Comparison of ENCODE assay signal across 12 cellular contexts in the genomic region with DNA sequence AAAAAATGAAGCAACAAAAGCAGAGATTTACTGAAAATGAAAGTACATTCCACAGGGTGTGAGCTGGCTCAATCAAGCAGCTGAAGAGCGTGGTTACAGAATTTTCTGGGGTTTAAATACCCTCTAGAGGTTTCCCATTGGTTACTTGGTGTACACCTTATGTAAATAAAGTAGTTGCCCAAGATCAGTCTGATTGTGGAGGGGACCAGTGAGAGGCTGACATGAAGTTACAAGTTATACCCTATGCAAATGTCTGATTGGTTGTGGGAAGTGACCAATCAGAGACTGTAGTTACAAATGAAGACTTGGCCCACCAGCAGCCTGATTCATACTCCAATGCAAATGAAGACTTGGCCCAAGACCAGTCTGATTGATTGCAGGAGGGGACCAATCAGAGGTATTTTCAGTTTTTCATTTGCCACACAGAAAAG. TPM values are rescaled to one million over a fixed set of nuclear protein-coding genes. Genes with fewer than 3 reads are reported as not detected.
DNase-seq lines count a peak whose midpoint lies in the region; ATAC-seq, FAIRE-seq and TF ChIP-seq lines count a peak whose summit lies in the region.
"Had no signal": no experiment of that assay in that cellular context is flagged by ENCODE, and none has a peak within 500 bp of the region (broad histone marks: within the 10 kb centered on the region; RNA-seq: fewer than 3 reads in every experiment).

No MANE protein-coding gene starts in this region.

- no peaks in the 10 kb centered on the region for H3K79me2 ChIP-seq in fibroblast of lung (ENCODE audit: control insufficient read depth, insufficient read depth, low read length)

- POLR2A ChIA-PET in activated CD4-positive, alpha-beta T cell treated with anti-CD3 and anti-CD28 coated beads for 36 hours (lab: Charles Lee), result no interaction called here

- no peak overlapping the region for H3K27ac Mint-ChIP-seq in activated CD4-positive, alpha-beta T cell treated with anti-CD3 and anti-CD28 coated beads for 36 hours
- no peak overlapping the region for H3K27ac Mint-ChIP-seq in stimulated activated effector memory CD8-positive, alpha-beta T cell treated with anti-CD3 and anti-CD28 coated beads, Interleukin-12 subunit alpha, Interleukin-12 subunit beta, amount 100 ng/mL, for 72 hours
- H3K27ac Mint-ChIP-seq: neural progenitor cell had no signal

- H4K20me1 ChIP-seq in fibroblast of lung (ENCODE audit: control insufficient read depth, extremely low read depth, insufficient read depth, low read length), result no peaks in the 10 kb centered on the region

- H3K4me3 ChIP-seq in fibroblast of lung (replicated peaks in 1 of 4; ENCODE audit: control extremely low read depth in 1 of 4, insufficient read depth in 1 of 4, low read depth in 3 of 4, low read length in 4 of 4), result no peak overlapping the region
- H3K4me3 ChIP-seq: A549, neural progenitor cell had no signal

- no peak overlapping the region for H3K4me3 Mint-ChIP-seq in activated CD4-positive, alpha-beta T cell treated with anti-CD3 and anti-CD28 coated beads for 36 hours
- H3K4me3 Mint-ChIP-seq in stimulated activated effector memory CD8-positive, alpha-beta T cell treated with anti-CD3 and anti-CD28 coated beads, Interleukin-12 subunit alpha, Interleukin-12 subunit beta, amount 100 ng/mL, for 72 hours, result no peak overlapping the region
- H3K4me3 Mint-ChIP-seq: neural progenitor cell had no signal

- FAIRE-seq in RCC 7860 (lab: Jason Lieb, UNC), result no peak
- FAIRE-seq: A549 had no signal

- intact Hi-C loops in activated CD4-positive, alpha-beta T cell treated with anti-CD3 and anti-CD28 coated beads for 36 hours (cut with DNase I, micrococcal nuclease), result no loop called here

- CTCF ChIA-PET in activated CD4-positive, alpha-beta T cell treated with anti-CD3 and anti-CD28 coated beads for 36 hours (lab: Charles Lee), result no interaction called here

- no peaks in the 10 kb centered on the region for H3K27me3 ChIP-seq in fibroblast of lung (ENCODE audit: control insufficient read depth, insufficient read depth, low read length)
- H3K27me3 ChIP-seq: neural progenitor cell had no signal

- peaks cover 2% of the 10 kb centered on the region for H3K4me1 Mint-ChIP-seq in activated CD4-positive, alpha-beta T cell treated with anti-CD3 and anti-CD28 coated beads for 36 hours
- H3K4me1 Mint-ChIP-seq in stimulated activated effector memory CD8-positive, alpha-beta T cell treated with anti-CD3 and anti-CD28 coated beads, Interleukin-12 subunit alpha, Interleukin-12 subunit beta, amount 100 ng/mL, for 72 hours, result peaks cover 5% of the 10 kb centered on the region
- H3K4me1 Mint-ChIP-seq: neural progenitor cell had no signal

- peak overlapping the region; percentile 10 for H2AFZ ChIP-seq in fibroblast of lung (ENCODE audit: low read length)
- H2AFZ ChIP-seq: neural progenitor cell had no signal

- no peaks in the 10 kb centered on the region for H3K36me3 Mint-ChIP-seq in activated CD4-positive, alpha-beta T cell treated with anti-CD3 and anti-CD28 coated beads for 36 hours (ENCODE audit: low read depth)
- H3K36me3 Mint-ChIP-seq in stimulated activated effector memory CD8-positive, alpha-beta T cell treated with anti-CD3 and anti-CD28 coated beads, Interleukin-12 subunit alpha, Interleukin-12 subunit beta, amount 100 ng/mL, for 72 hours, result no peaks in the 10 kb centered on the region
- H3K36me3 Mint-ChIP-seq: neural progenitor cell had no signal

- H3K9me3 Mint-ChIP-seq in activated CD4-positive, alpha-beta T cell treated with anti-CD3 and anti-CD28 coated beads for 36 hours (ENCODE audit: low read depth), result no peaks in the 10 kb centered on the region
- H3K9me3 Mint-ChIP-seq in stimulated activated effector memory CD8-positive, alpha-beta T cell treated with anti-CD3 and anti-CD28 coated beads, Interleukin-12 subunit alpha, Interleukin-12 subunit beta, amount 100 ng/mL, for 72 hours, result no peaks in the 10 kb centered on the region

- H3K4me2 ChIP-seq in fibroblast of lung (ENCODE audit: extremely low read depth, insufficient read depth, low read length), result no peak overlapping the region
- H3K4me2 ChIP-seq: A549, neural progenitor cell had no signal

- ATAC-seq in activated CD4-positive, alpha-beta T cell treated with anti-CD3 and anti-CD28 coated beads for 36 hours, result peak; percentile 89
- ATAC-seq in stimulated activated effector memory CD8-positive, alpha-beta T cell treated with anti-CD3 and anti-CD28 coated beads, Interleukin-12 subunit alpha, Interleukin-12 subunit beta, amount 100 ng/mL, for 72 hours, result peak; percentile 54
- no peak for ATAC-seq in GM18858 (IDR thresholded peaks at IDR 0.05; ENCODE audit: unreplicated experiment)
- ATAC-seq: A549 had no signal

- DNase-seq in activated CD4-positive, alpha-beta T cell treated with anti-CD3 and anti-CD28 coated beads for 36 hours, result no peak
- no peak for DNase-seq in activated CD4-positive, alpha-beta T cell treated with anti-CD3 and anti-CD28 coated beads, Interleukin-2, amount 50 U/mL, for 1 hour
- DNase-seq in RCC 7860 (ENCODE audit: low spot score), result peak; percentile 38
- DNase-seq in fibroblast of lung (ENCODE audit: low read depth in 2 of 2), result peak; percentile 71 to 75
- DNase-seq in stimulated activated effector memory CD8-positive, alpha-beta T cell treated with anti-CD3 and anti-CD28 coated beads, Interleukin-12 subunit alpha, Interleukin-12 subunit beta, amount 100 ng/mL, for 72 hours (ENCODE audit: low spot score in 2 of 2), result no peak
- DNase-seq in NCI-H1417 treated with DMSO at 0.1 percent for 48 hours (lab: John Stamatoyannopoulos, UW), result no peak
- no peak for DNase-seq in NCI-H748 treated with DMSO at 0.1 percent for 48 hours (lab: John Stamatoyannopoulos, UW)
- DNase-seq: activated CD4-positive, CD25-positive, alpha-beta regulatory T cell; activated effector memory CD4-positive, alpha-beta T cell treated with anti-CD3 and anti-CD28 coated beads, Interleukin-2, amount 50 U/mL, for 16 hours had no signal

- peaks cover 8% of the 10 kb centered on the region for H3K4me1 ChIP-seq in fibroblast of lung (ENCODE audit: control insufficient read depth, extremely low read depth, insufficient read depth, low read length)
- H3K4me1 ChIP-seq: A549, neural progenitor cell had no signal

- H3K36me3 ChIP-seq in fibroblast of lung (ENCODE audit: control insufficient read depth, insufficient read depth, low read length), result no peaks in the 10 kb centered on the region
- H3K36me3 ChIP-seq: neural progenitor cell had no signal

- no peak for TF ChIP-seq CTCF in fibroblast of lung (conservative IDR thresholded peaks at IDR 0.05 in 1 of 2, IDR thresholded peaks at IDR 0.05 in 1 of 2; ENCODE audit: low read depth in 1 of 2, low read length in 2 of 2)

- no peaks in the 10 kb centered on the region for H3K9me3 ChIP-seq in fibroblast of lung (ENCODE audit: control insufficient read depth, insufficient read depth, low read depth, low read length)
- H3K9me3 ChIP-seq: A549 had no signal

- H3K27ac ChIP-seq in fibroblast of lung (ENCODE audit: insufficient read depth, low read length), result no peak overlapping the region
- H3K27ac ChIP-seq: A549, neural progenitor cell had no signal

- no peaks in the 10 kb centered on the region for H3K27me3 Mint-ChIP-seq in activated CD4-positive, alpha-beta T cell treated with anti-CD3 and anti-CD28 coated beads for 36 hours

- no peak overlapping the region for H3K9ac ChIP-seq in fibroblast of lung (ENCODE audit: insufficient read depth, low read length)
- H3K9ac ChIP-seq: neural progenitor cell had no signal

RNA-seq across cellular contexts. Expression of a gene that starts 30.0 kb away (rescaled TPM):
- 10 to 100 TPM in 1 of 2 experiments, 1 to 10 TPM in 1; 9.9 to 11.1 TPM for total RNA-seq in activated CD4-positive, alpha-beta T cell treated with anti-CD3 and anti-CD28 coated beads for 36 hours
- 35.3 and 36.5 TPM in 2 replicates for total RNA-seq in fibroblast of lung
- 9.9 and 48.2 TPM in 2 replicates for polyA plus RNA-seq in fibroblast of lung
- polyA plus RNA-seq in fibroblast of lung (2012), result 11.5 and 50.8 TPM in 2 replicates
- 6.5 and 55.8 TPM in 2 replicates for polyA minus RNA-seq in fibroblast of lung (ENCODE audit: low replicate concordance)

Comparison
In these comparisons a context has a peak if more than half of its experiments do, and no peak if none do; other contexts are left out.
1. DNase-seq: peak in RCC 7860 (single experiment) and fibroblast of lung (2 of 2); none in activated CD4-positive, alpha-beta T cell treated with anti-CD3 and anti-CD28 coated beads for 36 hours (single experiment), activated CD4-positive, alpha-beta T cell treated with anti-CD3 and anti-CD28 coated beads, Interleukin-2, amount 50 U/mL, for 1 hour (single experiment), stimulated activated effector memory CD8-positive, alpha-beta T cell treated with anti-CD3 and anti-CD28 coated beads, Interleukin-12 subunit alpha, Interleukin-12 subunit beta, amount 100 ng/mL, for 72 hours (0 of 2), NCI-H1417 treated with DMSO at 0.1 percent for 48 hours (single experiment) and NCI-H748 treated with DMSO at 0.1 percent for 48 hours (single experiment).